Comparison of ENCODE assay signal across 1 cellular context in the genomic region with DNA sequence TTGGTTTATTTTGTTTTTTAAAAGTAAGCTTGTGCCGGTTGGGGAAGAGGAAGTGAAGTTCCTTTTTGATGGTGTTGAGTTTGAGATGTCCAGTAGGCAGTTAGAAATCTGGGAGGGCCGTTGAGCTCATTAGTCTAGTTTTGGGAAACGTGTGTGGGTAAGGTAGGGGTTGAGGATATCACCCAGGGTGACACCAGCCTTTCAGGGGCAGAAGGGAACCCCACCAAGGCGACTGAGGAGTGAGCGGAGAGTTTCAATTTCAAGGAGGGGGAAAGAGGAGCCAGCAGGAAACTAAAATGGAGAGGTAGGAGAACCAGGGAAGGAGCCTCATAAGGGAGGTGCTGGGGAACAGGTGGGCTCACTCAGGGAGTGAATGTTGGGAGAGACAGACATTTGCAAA.
TF ChIP-seq lines count a peak whose summit lies in the region.

No MANE protein-coding gene starts in this region.

TF ChIP-seq in A549, 52 proteins besides CTCF, POLR2A, EP300 and RAD21:
- TF ChIP-seq SREBF2 (IDR thresholded peaks at IDR 0.05) = no peak
- peak; percentile 79; the same call in 1 of the 2 replicates for TF ChIP-seq POLR2AphosphoS2 (conservative IDR thresholded peaks at IDR 0.05; ENCODE audit: low read length)
- no peak for TF ChIP-seq RFX5 (IDR thresholded peaks at IDR 0.05)
